ENCODE assay signal across 8 cellular contexts in genomic region chr11:93196816-93197382, GRCh38. TPM values are rescaled to one million over a fixed set of nuclear protein-coding genes. Genes with fewer than 3 reads are reported as not detected.
DNase-seq lines count a peak whose midpoint lies in the region; ATAC-seq, FAIRE-seq and TF ChIP-seq lines count a peak whose summit lies in the region.

No MANE protein-coding gene starts in this region.

- peak overlapping the region; percentile 97 for H3K9ac ChIP-seq in OCI-LY3 (ENCODE audit: low read length)

- H4K20me1 ChIP-seq in OCI-LY3 (ENCODE audit: insufficient read depth, low read length): 0 out of 2 replicates have a peak, but pooled peaks cover 3% of the 10 kb centered on the region

- ATAC-seq in heart right ventricle: peak in 1 of 8 donors; percentile 2
- peak; percentile 9 for ATAC-seq in HG02623 (IDR thresholded peaks at IDR 0.05; ENCODE audit: unreplicated experiment)

- H3K9me3 ChIP-seq in heart right ventricle: no peaks in the 10 kb centered on the region
- H3K9me3 ChIP-seq in OCI-LY3 (ENCODE audit: insufficient read depth, low read length): no peaks in the 10 kb centered on the region

- peak overlapping the region; percentile 94 for H3K27ac Mint-ChIP-seq in osteocyte (ENCODE audit: unreplicated experiment)

- H3K4me2 ChIP-seq in OCI-LY3 (ENCODE audit: low read length): peak overlapping the region; percentile 87

- H3K4me1 Mint-ChIP-seq in osteocyte (ENCODE audit: unreplicated experiment): peaks cover 4% of the 10 kb centered on the region

- peaks cover 25% of the 10 kb centered on the region for H3K27me3 Mint-ChIP-seq in osteocyte (ENCODE audit: unreplicated experiment)

- 13 to 14% methylated on average over 13 of the region's 13 CpGs for WGBS in heart right ventricle, 2 donors

- H3K36me3 Mint-ChIP-seq in osteocyte (ENCODE audit: unreplicated experiment): no peaks in the 10 kb centered on the region

- intact Hi-C loops in heart right ventricle (cut with DNase I) (loop anchor here in 1 of 10 donors (10.0 kb wide), 1 partner anchor 62 kb away; no protein-coding TSS in a partner anchor), cardiac septum (cut with DNase I) (no loop called here)

- H3K9me3 Mint-ChIP-seq in osteocyte (ENCODE audit: unreplicated experiment): no peaks in the 10 kb centered on the region

- H3K4me3 ChIP-seq in heart right ventricle (peak overlapping the region; percentile 76 to 88 (median 80)), OCI-LY3 (ENCODE audit: low read length) (peak overlapping the region; percentile 91), epithelial cell of esophagus (ENCODE audit: low read length) (peak overlapping the region; percentile 62)

- H3K79me2 ChIP-seq in OCI-LY3 (ENCODE audit: low read length): peaks cover 50% of the 10 kb centered on the region

- H3K36me3 ChIP-seq in heart right ventricle: no peaks in the 10 kb centered on the region
- H3K36me3 ChIP-seq in OCI-LY3 (replicated peaks; ENCODE audit: low read depth, low read length): no peaks in the 10 kb centered on the region

- peak in 6 of 9 donors; percentile 12 to 46 (median 42) for TF ChIP-seq CTCF in heart right ventricle (IDR thresholded peaks at IDR 0.05)
- no peak for TF ChIP-seq CTCF in OCI-LY3 (IDR thresholded peaks at IDR 0.05; ENCODE audit: low read depth, low read length)
- TF ChIP-seq CTCF in epithelial cell of esophagus (IDR thresholded peaks at IDR 0.05; ENCODE audit: insufficient read depth, low read depth, low read length, missing control alignments): peak; percentile 51
- TF ChIP-seq CTCF in osteocyte (IDR thresholded peaks at IDR 0.05): peak; percentile 54

- H3K4me3 Mint-ChIP-seq in osteocyte (ENCODE audit: unreplicated experiment): peak overlapping the region; percentile 92

- FAIRE-seq in RCC 7860 (lab: Jason Lieb, UNC): no peak

- H3K27ac ChIP-seq in heart right ventricle (peak overlapping the region; percentile 88 to 99 (median 91)), OCI-LY3 (ENCODE audit: low read length) (peak overlapping the region; percentile 79)

- no peaks in the 10 kb centered on the region for H3K27me3 ChIP-seq in heart right ventricle
- no peaks in the 10 kb centered on the region for H3K27me3 ChIP-seq in OCI-LY3 (ENCODE audit: low read depth, low read length)

- DNase-seq in heart right ventricle (no peak), cardiac septum (ENCODE audit: low spot score) (no peak), epithelial cell of esophagus (ENCODE audit: low read depth) (peak; percentile 10), osteocyte (ENCODE audit: extremely low spot score, unreplicated experiment) (no peak), RCC 7860 (ENCODE audit: low spot score) (no peak)
- DNase-seq in activated effector memory CD4-positive, alpha-beta T cell treated with anti-CD3 and anti-CD28 coated beads, Interleukin-2, amount 50 U/mL, for 16 hours: no peak

- peaks cover 0 to 52% (median 0%) of the 10 kb centered on the region in 9 donors for H3K4me1 ChIP-seq in heart right ventricle
- peaks cover 9% of the 10 kb centered on the region for H3K4me1 ChIP-seq in OCI-LY3 (ENCODE audit: low read length)

- H2AFZ ChIP-seq in OCI-LY3 (ENCODE audit: low read depth, low read length): peak overlapping the region; percentile 96

RNA-seq across cellular contexts. Expression of gene SLC36A4, which starts 0.9 kb away (rescaled TPM):
- total RNA-seq in heart right ventricle: 10 to 100 TPM in 2 of 10 donors, 1 to 10 TPM in 8; 3.1 to 11.4 (median 7.1) TPM
- polyA plus RNA-seq in heart right ventricle: 10 to 100 TPM in 1 of 2 donors, 1 to 10 TPM in 1; 3.4 to 10.6 TPM
- total RNA-seq in cardiac septum: 7.3 TPM
- total RNA-seq in osteocyte: 23.3 and 25.3 TPM in 2 replicates
